In genomic region chr17:72417627-72418026, GRCh38 we compare ENCODE assay signal across 23 cellular contexts.
"Had no signal": no experiment of that assay in that cellular context is flagged by ENCODE, and none has a peak within 500 bp of the region (broad histone marks: within the 10 kb centered on the region; RNA-seq: fewer than 3 reads in every experiment).

No MANE protein-coding gene starts in this region.

- H3K27ac Mint-ChIP-seq: naive B cell; nephron; progenitor cell of endocrine pancreas; stimulated activated effector memory CD8-positive, alpha-beta T cell treated with anti-CD3 and anti-CD28 coated beads, Interleukin-12 subunit alpha, Interleukin-12 subunit beta, amount 100 ng/mL, for 72 hours had no signal

- DNase-seq: colonic mucosa; foreskin melanocyte; head of caudate nucleus; kidney; left cardiac atrium; left ventricle myocardium inferior; mesendoderm; naive B cell; occipital lobe; pancreas; right cardiac atrium; stimulated activated CD4-positive, alpha-beta T cell treated with anti-CD3 and anti-CD28 coated beads, Interleukin-4, amount 100 ng/mL, for 1 hour; stimulated activated CD8-positive, alpha-beta memory T cell treated with anti-CD3 and anti-CD28 coated beads, Interleukin-4, amount 100 ng/mL, for 48 hours; stimulated activated naive CD8-positive, alpha-beta T cell treated with anti-CD3 and anti-CD28 coated beads, Interleukin-15, Interleukin-2, amounts not matched to agents 100 U/mL and 50 U/mL, for 24 hours; tibial artery; upper lobe of left lung had no signal

- H3K27me3 ChIP-seq: colonic mucosa, hepatocyte, pancreas, suprapubic skin, upper lobe of left lung had no signal

- H3K36me3 Mint-ChIP-seq: stimulated activated effector memory CD8-positive, alpha-beta T cell treated with anti-CD3 and anti-CD28 coated beads, Interleukin-12 subunit alpha, Interleukin-12 subunit beta, amount 100 ng/mL, for 72 hours had no signal

- H3K9me3 ChIP-seq: colonic mucosa, pancreas had no signal

- H3K27me3 Mint-ChIP-seq: progenitor cell of endocrine pancreas had no signal

- H3K4me3 ChIP-seq: colonic mucosa, hepatocyte, left ventricle myocardium inferior, lung, pancreas, smooth muscle cell, suprapubic skin, tibial artery, upper lobe of left lung had no signal

- H3K36me3 ChIP-seq: colonic mucosa, left ventricle myocardium inferior, pancreas, suprapubic skin, tibial artery, upper lobe of left lung had no signal

- H2AFZ ChIP-seq: hepatocyte had no signal

- H3K4me2 ChIP-seq: hepatocyte, smooth muscle cell had no signal

- H3K27ac ChIP-seq: colonic mucosa, hepatocyte, left ventricle myocardium inferior, pancreas, suprapubic skin, tibial artery, upper lobe of left lung had no signal

- H3K4me3 Mint-ChIP-seq: naive B cell; nephron; stimulated activated effector memory CD8-positive, alpha-beta T cell treated with anti-CD3 and anti-CD28 coated beads, Interleukin-12 subunit alpha, Interleukin-12 subunit beta, amount 100 ng/mL, for 72 hours had no signal
